Comparison of ENCODE assay signal across 1 cellular context in genomic region chr19:4300589-4300988, GRCh38.
A peak's percentile ranks its signal among the peaks of the same experiment; 100 is the strongest.
TF ChIP-seq lines count a peak whose summit lies in the region.

No MANE protein-coding gene starts in this region.

TF ChIP-seq in H1, 55 proteins besides CTCF, POLR2A, EP300 and RAD21:
- TF ChIP-seq MAX (IDR thresholded peaks at IDR 0.05): no peak
- TF ChIP-seq TCF12 (IDR thresholded peaks at IDR 0.05; ENCODE audit: low read depth, low read length): no peak
- no peak for TF ChIP-seq FOSL1 (IDR thresholded peaks at IDR 0.05; ENCODE audit: insufficient read depth, low read depth, low read length)
- peak in 1 of 2 experiments; percentile 55; a peak in 1 of 4 replicates for TF ChIP-seq HDAC2 (IDR thresholded peaks at IDR 0.05; ENCODE audit: borderline replicate concordance in 1 of 2, low read depth in 2 of 2, low read length in 2 of 2)
- peak; percentile 69; the same call in 1 of the 2 replicates for TF ChIP-seq KDM1A (IDR thresholded peaks at IDR 0.05; ENCODE audit: borderline replicate concordance, low read length)
